In the genomic region with DNA sequence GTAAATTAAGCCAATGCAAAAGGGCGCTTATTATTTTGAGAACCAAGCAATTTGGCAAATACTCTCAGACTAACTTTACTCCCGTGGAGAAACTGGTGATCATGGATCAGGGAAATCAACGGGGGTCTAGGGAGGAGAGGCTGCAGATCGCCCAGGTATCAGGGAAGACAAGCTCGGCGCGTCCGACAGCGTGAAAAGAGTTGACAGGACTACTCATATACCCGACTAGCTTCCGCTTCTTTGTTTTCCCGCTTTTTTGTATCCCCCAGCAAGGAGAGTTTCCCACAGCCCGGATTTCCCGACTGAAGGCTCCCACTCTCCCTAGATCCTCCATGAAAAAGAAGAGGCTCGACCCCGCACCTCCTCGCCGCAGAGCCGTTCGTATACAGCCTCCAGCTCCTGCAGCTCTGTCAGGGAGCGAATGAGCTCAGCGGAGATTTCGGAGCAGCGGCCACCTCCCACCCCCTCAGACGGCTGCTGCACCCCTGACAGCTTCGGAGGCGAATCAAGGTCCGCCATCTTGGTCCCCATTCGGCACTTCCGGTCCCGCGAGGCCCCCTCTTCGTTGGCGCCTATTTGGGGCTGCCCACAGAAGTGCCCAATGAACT, we compare ENCODE assay signal across 1 cellular context.
TF ChIP-seq lines count a peak whose summit lies in the region.

TSS of gene COG4 (minus strand) at position 542 of the 608 bp plus-strand sequence. CDS start at position 531, 11 bp downstream.

TF ChIP-seq in HepG2, 621 proteins besides CTCF, POLR2A, EP300 and RAD21 (continued from another document and continues in another):
- no peak for TF ChIP-seq SNAI1 (CRISPR knock-in tag; IDR thresholded peaks at IDR 0.05; ENCODE audit: borderline replicate concordance)
- TF ChIP-seq POGZ (CRISPR knock-in tag; IDR thresholded peaks at IDR 0.05) = 0 out of 2 replicates have a peak, but pooled peaks have one; percentile 6
- TF ChIP-seq TRIM22 (IDR thresholded peaks at IDR 0.05) = no peak
- no peak for TF ChIP-seq ZNF792 (CRISPR knock-in tag; IDR thresholded peaks at IDR 0.05)
- no peak for TF ChIP-seq CHD4 (IDR thresholded peaks at IDR 0.05; ENCODE audit: borderline replicate concordance, low read length)
- TF ChIP-seq SP2 (CRISPR knock-in tag; IDR thresholded peaks at IDR 0.05) = no peak; the same call in none of the 2 replicates
- 0 out of 2 replicates have a peak, but pooled peaks have one; percentile 10 for TF ChIP-seq THYN1 (CRISPR knock-in tag; IDR thresholded peaks at IDR 0.05; ENCODE audit: borderline replicate concordance, low read depth)
- no peak for TF ChIP-seq ZKSCAN8 (CRISPR knock-in tag; IDR thresholded peaks at IDR 0.05; ENCODE audit: borderline replicate concordance)
- no peak for TF ChIP-seq REPIN1 (CRISPR knock-in tag; IDR thresholded peaks at IDR 0.05; ENCODE audit: borderline replicate concordance, low read depth)
- TF ChIP-seq ZNF207 (IDR thresholded peaks at IDR 0.05; ENCODE audit: borderline replicate concordance) = no peak
- TF ChIP-seq, protein P1, sequence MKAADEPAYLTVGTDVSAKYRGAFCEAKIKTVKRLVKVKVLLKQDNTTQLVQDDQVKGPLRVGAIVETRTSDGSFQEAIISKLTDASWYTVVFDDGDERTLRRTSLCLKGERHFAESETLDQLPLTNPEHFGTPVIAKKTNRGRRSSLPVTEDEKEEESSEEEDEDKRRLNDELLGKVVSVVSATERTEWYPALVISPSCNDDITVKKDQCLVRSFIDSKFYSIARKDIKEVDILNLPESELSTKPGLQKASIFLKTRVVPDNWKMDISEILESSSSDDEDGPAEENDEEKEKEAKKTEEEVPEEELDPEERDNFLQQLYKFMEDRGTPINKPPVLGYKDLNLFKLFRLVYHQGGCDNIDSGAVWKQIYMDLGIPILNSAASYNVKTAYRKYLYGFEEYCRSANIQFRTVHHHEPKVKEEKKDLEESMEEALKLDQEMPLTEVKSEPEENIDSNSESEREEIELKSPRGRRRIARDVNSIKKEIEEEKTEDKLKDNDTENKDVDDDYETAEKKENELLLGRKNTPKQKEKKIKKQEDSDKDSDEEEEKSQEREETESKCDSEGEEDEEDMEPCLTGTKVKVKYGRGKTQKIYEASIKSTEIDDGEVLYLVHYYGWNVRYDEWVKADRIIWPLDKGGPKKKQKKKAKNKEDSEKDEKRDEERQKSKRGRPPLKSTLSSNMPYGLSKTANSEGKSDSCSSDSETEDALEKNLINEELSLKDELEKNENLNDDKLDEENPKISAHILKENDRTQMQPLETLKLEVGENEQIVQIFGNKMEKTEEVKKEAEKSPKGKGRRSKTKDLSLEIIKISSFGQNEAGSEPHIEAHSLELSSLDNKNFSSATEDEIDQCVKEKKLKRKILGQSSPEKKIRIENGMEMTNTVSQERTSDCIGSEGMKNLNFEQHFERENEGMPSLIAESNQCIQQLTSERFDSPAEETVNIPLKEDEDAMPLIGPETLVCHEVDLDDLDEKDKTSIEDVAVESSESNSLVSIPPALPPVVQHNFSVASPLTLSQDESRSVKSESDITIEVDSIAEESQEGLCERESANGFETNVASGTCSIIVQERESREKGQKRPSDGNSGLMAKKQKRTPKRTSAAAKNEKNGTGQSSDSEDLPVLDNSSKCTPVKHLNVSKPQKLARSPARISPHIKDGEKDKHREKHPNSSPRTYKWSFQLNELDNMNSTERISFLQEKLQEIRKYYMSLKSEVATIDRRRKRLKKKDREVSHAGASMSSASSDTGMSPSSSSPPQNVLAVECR (CRISPR knock-in tag; IDR thresholded peaks at IDR 0.05; ENCODE audit: borderline replicate concordance) = peak; percentile 82
- TF ChIP-seq SMAD9 (CRISPR knock-in tag; IDR thresholded peaks at IDR 0.05) = no peak
- TF ChIP-seq ZBTB2 (CRISPR knock-in tag; IDR thresholded peaks at IDR 0.05; ENCODE audit: low read depth) = no peak
- TF ChIP-seq, protein P2, sequence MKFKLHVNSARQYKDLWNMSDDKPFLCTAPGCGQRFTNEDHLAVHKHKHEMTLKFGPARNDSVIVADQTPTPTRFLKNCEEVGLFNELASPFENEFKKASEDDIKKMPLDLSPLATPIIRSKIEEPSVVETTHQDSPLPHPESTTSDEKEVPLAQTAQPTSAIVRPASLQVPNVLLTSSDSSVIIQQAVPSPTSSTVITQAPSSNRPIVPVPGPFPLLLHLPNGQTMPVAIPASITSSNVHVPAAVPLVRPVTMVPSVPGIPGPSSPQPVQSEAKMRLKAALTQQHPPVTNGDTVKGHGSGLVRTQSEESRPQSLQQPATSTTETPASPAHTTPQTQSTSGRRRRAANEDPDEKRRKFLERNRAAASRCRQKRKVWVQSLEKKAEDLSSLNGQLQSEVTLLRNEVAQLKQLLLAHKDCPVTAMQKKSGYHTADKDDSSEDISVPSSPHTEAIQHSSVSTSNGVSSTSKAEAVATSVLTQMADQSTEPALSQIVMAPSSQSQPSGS (CRISPR knock-in tag; IDR thresholded peaks at IDR 0.05) = no peak
- TF ChIP-seq YEATS2 (CRISPR knock-in tag; IDR thresholded peaks at IDR 0.05; ENCODE audit: borderline replicate concordance) = no peak
- no peak for TF ChIP-seq JUN (CRISPR knock-in tag; IDR thresholded peaks at IDR 0.05)
- TF ChIP-seq ZNF282 (IDR thresholded peaks at IDR 0.05; ENCODE audit: partially characterized antibody) = no peak
- TF ChIP-seq BHLHE40 (IDR thresholded peaks at IDR 0.05; ENCODE audit: low read length) = 0 out of 2 replicates have a peak, but pooled peaks have one; percentile 4
- no peak; the same call in 1 of the 2 replicates for TF ChIP-seq NCOA2 (CRISPR knock-in tag; IDR thresholded peaks at IDR 0.05)
- no peak; the same call in 1 of the 2 replicates for TF ChIP-seq PITX1 (CRISPR knock-in tag; IDR thresholded peaks at IDR 0.05)
- no peak for TF ChIP-seq ZNF205 (CRISPR knock-in tag; IDR thresholded peaks at IDR 0.05)
- no peak for TF ChIP-seq KDM4B (CRISPR knock-in tag; IDR thresholded peaks at IDR 0.05)
- TF ChIP-seq ZNF670 (CRISPR knock-in tag; IDR thresholded peaks at IDR 0.05; ENCODE audit: borderline replicate concordance) = peak; percentile 90; the same call in 1 of the 2 replicates
- no peak for TF ChIP-seq CENPT (CRISPR knock-in tag; IDR thresholded peaks at IDR 0.05; ENCODE audit: low read depth)
- TF ChIP-seq ZNF629 (CRISPR knock-in tag; conservative IDR thresholded peaks at IDR 0.05) = no peak
- TF ChIP-seq, protein P3, sequence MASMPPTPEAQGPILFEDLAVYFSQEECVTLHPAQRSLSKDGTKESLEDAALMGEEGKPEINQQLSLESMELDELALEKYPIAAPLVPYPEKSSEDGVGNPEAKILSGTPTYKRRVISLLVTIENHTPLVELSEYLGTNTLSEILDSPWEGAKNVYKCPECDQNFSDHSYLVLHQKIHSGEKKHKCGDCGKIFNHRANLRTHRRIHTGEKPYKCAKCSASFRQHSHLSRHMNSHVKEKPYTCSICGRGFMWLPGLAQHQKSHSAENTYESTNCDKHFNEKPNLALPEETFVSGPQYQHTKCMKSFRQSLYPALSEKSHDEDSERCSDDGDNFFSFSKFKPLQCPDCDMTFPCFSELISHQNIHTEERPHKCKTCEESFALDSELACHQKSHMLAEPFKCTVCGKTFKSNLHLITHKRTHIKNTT (CRISPR knock-in tag; IDR thresholded peaks at IDR 0.05) = no peak
- TF ChIP-seq SPEN (CRISPR knock-in tag; IDR thresholded peaks at IDR 0.05; ENCODE audit: low read depth) = 0 out of 2 replicates have a peak, but pooled peaks have one; percentile 17
- no peak for TF ChIP-seq U2AF2 (IDR thresholded peaks at IDR 0.05; ENCODE audit: low read depth, low read length)
- TF ChIP-seq STAT6 (CRISPR knock-in tag; IDR thresholded peaks at IDR 0.05; ENCODE audit: borderline replicate concordance) = no peak
- TF ChIP-seq, protein P4, sequence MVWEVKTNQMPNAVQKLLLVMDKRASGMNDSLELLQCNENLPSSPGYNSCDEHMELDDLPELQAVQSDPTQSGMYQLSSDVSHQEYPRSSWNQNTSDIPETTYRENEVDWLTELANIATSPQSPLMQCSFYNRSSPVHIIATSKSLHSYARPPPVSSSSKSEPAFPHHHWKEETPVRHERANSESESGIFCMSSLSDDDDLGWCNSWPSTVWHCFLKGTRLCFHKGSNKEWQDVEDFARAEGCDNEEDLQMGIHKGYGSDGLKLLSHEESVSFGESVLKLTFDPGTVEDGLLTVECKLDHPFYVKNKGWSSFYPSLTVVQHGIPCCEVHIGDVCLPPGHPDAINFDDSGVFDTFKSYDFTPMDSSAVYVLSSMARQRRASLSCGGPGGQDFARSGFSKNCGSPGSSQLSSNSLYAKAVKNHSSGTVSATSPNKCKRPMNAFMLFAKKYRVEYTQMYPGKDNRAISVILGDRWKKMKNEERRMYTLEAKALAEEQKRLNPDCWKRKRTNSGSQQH (CRISPR knock-in tag; IDR thresholded peaks at IDR 0.05; ENCODE audit: low read depth) = 0 out of 2 replicates have a peak, but pooled peaks have one; percentile 10
- no peak for TF ChIP-seq FIP1L1 (IDR thresholded peaks at IDR 0.05; ENCODE audit: borderline replicate concordance, insufficient read depth, low read depth, low read length)
- peak; percentile 91 for TF ChIP-seq POLR2G (IDR thresholded peaks at IDR 0.05; ENCODE audit: low read depth, low read length)
- no peak for TF ChIP-seq LCORL (IDR thresholded peaks at IDR 0.05)
- TF ChIP-seq LCORL (CRISPR knock-in tag; IDR thresholded peaks at IDR 0.05) = no peak; the same call in 1 of the 2 replicates
- TF ChIP-seq ZSCAN31 (CRISPR knock-in tag; IDR thresholded peaks at IDR 0.05; ENCODE audit: low read depth) = no peak
- TF ChIP-seq ZNF839 (CRISPR knock-in tag; IDR thresholded peaks at IDR 0.05; ENCODE audit: borderline replicate concordance) = no peak
- TF ChIP-seq ZNF672 (CRISPR knock-in tag; IDR thresholded peaks at IDR 0.05) = no peak
- peak; percentile 31; the same call in 1 of the 2 replicates for TF ChIP-seq FOXC1 (CRISPR knock-in tag; IDR thresholded peaks at IDR 0.05; ENCODE audit: borderline replicate concordance)
- peak; percentile 26; the same call in 1 of the 2 replicates for TF ChIP-seq TGIF2 (CRISPR knock-in tag; IDR thresholded peaks at IDR 0.05)
- no peak for TF ChIP-seq FOXK2 (IDR thresholded peaks at IDR 0.05)
- TF ChIP-seq ATAD3A (CRISPR knock-in tag; IDR thresholded peaks at IDR 0.05) = no peak
- TF ChIP-seq NFATC3 (CRISPR knock-in tag; IDR thresholded peaks at IDR 0.05) = no peak
- TF ChIP-seq KDM5B (CRISPR knock-in tag; IDR thresholded peaks at IDR 0.05; ENCODE audit: borderline replicate concordance) = peak; percentile 74; the same call in 1 of the 2 replicates
- peak; percentile 83 for TF ChIP-seq RBM39 (IDR thresholded peaks at IDR 0.05; ENCODE audit: low read depth, low read length, poor library complexity, severe bottlenecking)
- TF ChIP-seq ZNF546 (CRISPR knock-in tag; conservative IDR thresholded peaks at IDR 0.05) = no peak
- TF ChIP-seq, protein P5, sequence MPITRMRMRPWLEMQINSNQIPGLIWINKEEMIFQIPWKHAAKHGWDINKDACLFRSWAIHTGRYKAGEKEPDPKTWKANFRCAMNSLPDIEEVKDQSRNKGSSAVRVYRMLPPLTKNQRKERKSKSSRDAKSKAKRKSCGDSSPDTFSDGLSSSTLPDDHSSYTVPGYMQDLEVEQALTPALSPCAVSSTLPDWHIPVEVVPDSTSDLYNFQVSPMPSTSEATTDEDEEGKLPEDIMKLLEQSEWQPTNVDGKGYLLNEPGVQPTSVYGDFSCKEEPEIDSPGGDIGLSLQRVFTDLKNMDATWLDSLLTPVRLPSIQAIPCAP (CRISPR knock-in tag; IDR thresholded peaks at IDR 0.05; ENCODE audit: low read depth) = no peak
- no peak for TF ChIP-seq SCMH1 (CRISPR knock-in tag; IDR thresholded peaks at IDR 0.05; ENCODE audit: borderline replicate concordance)
